Comparison of ENCODE assay signal across 8 cellular contexts in the genomic region with DNA sequence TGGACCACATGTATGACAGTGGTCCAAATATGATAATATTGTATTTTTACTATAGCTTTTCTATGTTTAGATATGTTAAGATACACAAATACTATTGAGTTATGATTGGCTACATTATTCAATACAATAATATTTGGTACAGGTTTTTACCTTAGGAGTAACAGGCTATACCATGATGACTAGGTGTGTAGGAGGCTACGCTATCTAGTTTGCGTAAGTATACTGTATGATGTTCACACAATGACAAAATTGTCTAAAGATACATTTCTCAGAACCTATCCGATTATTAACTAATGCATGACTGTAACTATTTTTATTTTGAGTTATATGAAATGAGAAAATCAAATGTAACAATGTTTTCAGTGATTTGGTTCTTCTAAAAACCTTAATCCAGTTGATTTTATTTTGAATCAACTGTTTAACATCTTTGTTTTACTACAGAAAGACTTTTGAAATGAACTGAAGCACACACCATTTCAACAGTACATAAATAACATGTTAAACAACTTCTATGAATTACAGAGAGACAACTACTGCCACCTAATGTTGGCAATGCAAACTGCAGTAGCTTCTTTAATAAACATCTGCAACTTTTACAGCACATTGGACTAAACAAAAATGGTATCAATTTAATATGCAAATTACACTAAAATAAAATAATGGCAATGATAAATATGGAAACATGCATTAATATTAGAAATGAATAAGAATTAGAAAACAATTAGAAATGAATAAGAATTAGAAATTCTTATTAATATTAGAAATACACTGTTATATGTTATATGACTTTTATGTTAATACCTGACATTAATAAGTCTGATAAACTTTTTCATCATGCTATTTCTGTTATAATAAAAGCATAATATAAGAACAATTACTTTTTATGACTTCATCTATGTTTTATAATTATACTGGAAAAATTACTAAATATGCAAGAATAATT.
DNase-seq lines count a peak whose midpoint lies in the region; ATAC-seq and FAIRE-seq lines count a peak whose summit lies in the region.

No MANE protein-coding gene starts in this region.

- H2BK15ac ChIP-seq in mesenchymal stem cell (ENCODE audit: low read depth, poor library complexity, severe bottlenecking) = no peak overlapping the region

- H3K4me3 ChIP-seq in mesenchymal stem cell (ENCODE audit: insufficient read depth in 1 of 2, low read depth in 1 of 2, low read length in 2 of 2) = no peak overlapping the region

- no peak overlapping the region for H2AK5ac ChIP-seq in mesenchymal stem cell (ENCODE audit: low read length, severe bottlenecking)

- H4K8ac ChIP-seq in mesenchymal stem cell (ENCODE audit: low read length) = no peak overlapping the region

- no peak overlapping the region for H3K4ac ChIP-seq in mesenchymal stem cell (ENCODE audit: low read depth in 1 of 2, low read length in 2 of 2)

- DNase-seq in NCI-H187 (lab: John Stamatoyannopoulos, UW) (peak; percentile 1), NCI-H187 treated with DMSO at 0.1 percent for 48 hours (lab: John Stamatoyannopoulos, UW) (no peak), KBM-7 (peak; percentile 72), RCC 7860 (ENCODE audit: low spot score) (peak; percentile 33), cerebellar cortex (ENCODE audit: low spot score) (peak; percentile 63), mesenchymal stem cell (peak; percentile 69), UCSD-AML1 (lab: John Stamatoyannopoulos, UW; ENCODE audit: unreplicated experiment) (no peak)

- WGBS in mesenchymal stem cell = no CpG with 5 or more reads among the region's 3 CpGs

- H2BK5ac ChIP-seq in mesenchymal stem cell (ENCODE audit: low read depth, low read length, poor library complexity, severe bottlenecking) = no peak overlapping the region

- ATAC-seq in GM19455 (IDR thresholded peaks at IDR 0.05; ENCODE audit: unreplicated experiment) = peak; percentile 66

- no peak overlapping the region for H3K23ac ChIP-seq in mesenchymal stem cell (ENCODE audit: low read length in 2 of 2)

- no peaks in the 10 kb centered on the region for H3K79me1 ChIP-seq in mesenchymal stem cell (replicated peaks; ENCODE audit: low read length, poor library complexity, severe bottlenecking)

- no peaks in the 10 kb centered on the region for H3K9me3 ChIP-seq in mesenchymal stem cell (ENCODE audit: control insufficient read depth, low read length)

- H3K9ac ChIP-seq in mesenchymal stem cell (ENCODE audit: low read length) = peak overlapping the region; percentile 9

- in situ Hi-C loops in KBM-7 (cut with MboI; ENCODE audit: low pct_unique_long_range_greater_than_20kb, low sequenced_read_pairs) = loop anchor here (25.0 kb wide), 1 partner anchor 438 kb away; no protein-coding TSS in a partner anchor

- H2AFZ ChIP-seq in mesenchymal stem cell (ENCODE audit: low read depth, low read length) = no peak overlapping the region

- no peak overlapping the region for H3K14ac ChIP-seq in mesenchymal stem cell (ENCODE audit: low read length in 2 of 2)

- no peak overlapping the region for H3K4me2 ChIP-seq in mesenchymal stem cell (ENCODE audit: low read length, poor library complexity, severe bottlenecking)

- H3K27me3 ChIP-seq in mesenchymal stem cell (ENCODE audit: control insufficient read depth in 1 of 2, insufficient read depth in 1 of 2, low read length in 2 of 2) = no peaks in the 10 kb centered on the region

- no peaks in the 10 kb centered on the region for H3K36me3 ChIP-seq in mesenchymal stem cell (ENCODE audit: control insufficient read depth in 1 of 2, insufficient read depth in 2 of 2, low read depth in 1 of 2, low read length in 2 of 2)

- no peak overlapping the region for H3K18ac ChIP-seq in mesenchymal stem cell (ENCODE audit: low read depth in 1 of 2, low read length in 2 of 2)

- no peak overlapping the region for H2BK120ac ChIP-seq in mesenchymal stem cell (ENCODE audit: low read depth, low read length)

- H4K91ac ChIP-seq in mesenchymal stem cell (ENCODE audit: low read length) = no peak overlapping the region

- no peak overlapping the region for H3K27ac ChIP-seq in mesenchymal stem cell (ENCODE audit: low read length, poor library complexity, severe bottlenecking)

- no peak overlapping the region for H2BK12ac ChIP-seq in mesenchymal stem cell (ENCODE audit: low read length in 2 of 2)

- FAIRE-seq in RCC 7860 (lab: Jason Lieb, UNC) = peak; percentile 88

- H3K4me1 ChIP-seq in mesenchymal stem cell (ENCODE audit: control insufficient read depth, insufficient read depth, low read depth, low read length) = no peaks in the 10 kb centered on the region

Comparison
In these comparisons a context has a peak if more than half of its experiments do, and no peak if none do; other contexts are left out.
1. DNase-seq: peak in NCI-H187 (2 of 2), KBM-7 (single experiment), RCC 7860 (single experiment), cerebellar cortex (single experiment) and mesenchymal stem cell (single experiment); none in NCI-H187 treated with DMSO at 0.1 percent for 48 hours (single experiment) and UCSD-AML1 (single experiment).